ENCODE assay signal across 27 cellular contexts in the genomic region with DNA sequence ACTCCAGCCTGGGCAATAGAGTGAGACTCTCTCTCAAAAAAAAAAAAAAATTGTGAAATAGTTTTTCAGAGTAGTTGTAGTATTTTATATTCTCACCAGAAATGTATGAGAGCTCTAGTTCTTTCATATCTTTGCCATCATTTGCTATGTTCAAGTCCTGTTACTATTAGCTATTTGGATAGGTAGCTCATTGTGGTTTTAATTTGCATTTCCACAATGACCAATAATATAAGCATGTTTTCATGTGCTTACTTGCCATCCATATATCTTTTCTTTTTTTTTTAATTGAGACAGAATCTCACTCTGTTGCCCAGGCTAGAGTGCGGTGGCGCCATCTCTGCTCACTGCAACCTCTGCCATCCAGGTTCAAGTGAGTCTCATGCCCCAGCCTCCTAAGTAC. TPM values are rescaled to one million over a fixed set of nuclear protein-coding genes. Genes with fewer than 3 reads are reported as not detected.
"Had no signal": no experiment of that assay in that cellular context is flagged by ENCODE, and none has a peak within 500 bp of the region (broad histone marks: within the 10 kb centered on the region; RNA-seq: fewer than 3 reads in every experiment).

No MANE protein-coding gene starts in this region.

- H3K27ac ChIP-seq: coronary artery, dorsolateral prefrontal cortex, epithelial cell of prostate, esophagus squamous epithelium, gastroesophageal sphincter, hepatocyte, lower lobe of right lung had no signal

- H3K4me3 ChIP-seq: coronary artery, dorsolateral prefrontal cortex, esophagus squamous epithelium, gastroesophageal sphincter, heart left ventricle, hepatocyte, lower lobe of right lung, mucosa of descending colon had no signal

- DNase-seq: dermis blood vessel endothelial cell; dorsolateral prefrontal cortex; effector CD4-positive, alpha-beta T cell; effector memory CD4-positive, alpha-beta T cell; erythroblast; esophagus squamous epithelium; foreskin fibroblast; heart left ventricle; hypothalamus; immature natural killer cell; islet precursor cell; kidney; kidney glomerular epithelial cell; left colon; lower lobe of right lung; mesenchymal stem cell; mucosa of descending colon; naive B cell had no signal

- H3K79me2 ChIP-seq: hepatocyte had no signal

- FAIRE-seq: colon, frontal cortex had no signal

- H3K4me2 ChIP-seq: hepatocyte had no signal

- H3K9me3 ChIP-seq: esophagus squamous epithelium, gastroesophageal sphincter, heart left ventricle, lower lobe of right lung, mucosa of descending colon had no signal

- H3K36me3 ChIP-seq: esophagus squamous epithelium, gastroesophageal sphincter, heart left ventricle, lower lobe of right lung had no signal

- H2AFZ ChIP-seq: hepatocyte had no signal

- ATAC-seq: esophagus mucosa, gastroesophageal sphincter, heart left ventricle, left colon, left lobe of liver, lower lobe of right lung, mucosa of descending colon had no signal

RNA-seq across cellular contexts. Expression of a gene that starts 8.4 kb away (rescaled TPM):
- total RNA-seq: myocyte had no signal

RNA-seq across cellular contexts. Expression of a gene that starts 13.3 kb away (rescaled TPM):
- total RNA-seq: myocyte had no signal

RNA-seq across cellular contexts. Expression of a gene that starts 19.8 kb away (rescaled TPM):
- polyA plus RNA-seq: immature natural killer cell had no signal
